In the genomic region with DNA sequence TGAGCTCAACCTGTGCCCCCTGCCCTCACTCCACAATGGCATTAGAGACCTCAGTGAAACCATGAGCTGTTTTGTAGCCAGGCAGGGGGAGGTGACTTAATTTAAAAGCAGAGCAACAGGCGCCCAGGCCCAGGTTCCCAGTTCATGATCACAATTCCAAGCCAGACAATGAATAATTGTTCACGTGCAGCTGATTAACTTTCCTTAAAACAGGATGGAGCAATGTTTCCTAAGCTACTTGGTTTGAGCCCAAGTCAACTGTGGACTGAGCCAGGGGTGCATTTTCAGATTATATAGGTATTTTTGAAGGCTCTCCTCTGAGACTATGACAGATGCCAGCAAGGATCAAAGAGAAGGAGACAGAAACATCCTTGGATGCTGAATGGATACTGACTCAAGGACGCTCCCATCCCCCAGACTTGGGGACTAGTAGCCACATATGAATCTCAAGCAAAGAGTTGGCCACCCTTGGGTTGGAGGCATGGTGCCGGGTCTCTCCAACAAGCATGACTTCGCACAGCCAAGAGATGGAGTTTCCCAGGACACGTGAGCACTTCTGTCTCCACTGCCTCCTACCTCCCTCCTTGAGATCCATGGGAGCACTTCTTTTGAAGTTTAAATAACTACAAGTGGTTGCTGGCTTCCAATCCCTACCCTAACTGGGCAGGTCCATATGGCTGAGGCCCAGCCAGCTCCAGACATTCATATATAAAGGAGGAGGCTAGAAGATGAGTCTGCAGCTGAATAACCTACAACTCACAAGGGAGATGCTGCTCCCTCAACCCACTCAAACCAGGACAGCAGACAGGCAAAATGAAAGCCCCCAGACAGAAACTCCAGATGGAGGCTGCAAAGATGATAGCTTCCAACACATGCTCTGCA, we compare ENCODE assay signal across 10 cellular contexts. TPM values are rescaled to one million over a fixed set of nuclear protein-coding genes. Genes with fewer than 3 reads are reported as not detected.
DNase-seq lines count a peak whose midpoint lies in the region; TF ChIP-seq lines count a peak whose summit lies in the region.
"Had no signal": no experiment of that assay in that cellular context is flagged by ENCODE, and none has a peak within 500 bp of the region (broad histone marks: within the 10 kb centered on the region; RNA-seq: fewer than 3 reads in every experiment).

No MANE protein-coding gene starts in this region.

- H3K36me3 ChIP-seq in GM23248 (ENCODE audit: low read depth): peaks cover 21% of the 10 kb centered on the region

- no peaks in the 10 kb centered on the region for H3K9me3 ChIP-seq in GM23248 (ENCODE audit: low read depth)
- H3K9me3 ChIP-seq: neutrophil had no signal

- H3K36me3 Mint-ChIP-seq in nephron (ENCODE audit: low read depth): peaks cover 59% of the 10 kb centered on the region

- no peaks in the 10 kb centered on the region for H3K27me3 ChIP-seq in GM23248 (replicated peaks; ENCODE audit: insufficient read depth)
- H3K27me3 ChIP-seq: neutrophil had no signal

- TF ChIP-seq CTCF in 22Rv1 (IDR thresholded peaks at IDR 0.05): no peak
- no peak for TF ChIP-seq CTCF in coronary artery (IDR thresholded peaks at IDR 0.05)
- TF ChIP-seq CTCF in nephron (IDR thresholded peaks at IDR 0.05; ENCODE audit: unreplicated experiment in 3 of 3): no peak

- DNase-seq in GM23248: peak; percentile 67
- DNase-seq in coronary artery (ENCODE audit: low spot score): no peak
- DNase-seq in NCI-H2029 (lab: John Stamatoyannopoulos, UW): no peak
- no peak for DNase-seq in SIG-M5 treated with dmso at 0.1 percent for 504 hours (lab: John Stamatoyannopoulos, UW; ENCODE audit: unreplicated experiment)
- DNase-seq in NCI-H2196 treated with DMSO at 0.1 percent for 48 hours (lab: John Stamatoyannopoulos, UW; ENCODE audit: unreplicated experiment): no peak
- DNase-seq in NCI-H2029 treated with DMSO at 0.1 percent for 48 hours (lab: John Stamatoyannopoulos, UW): no peak
- DNase-seq: NCI-H1092 treated with DMSO at 0.1 percent for 48 hours had no signal

- in situ Hi-C loops in GM23248 (cut with MboI): loop anchor here (25.0 kb wide), 1 partner anchor 201 kb away; no protein-coding TSS in a partner anchor

- peak overlapping the region; percentile 92 to 96 (median 93) for H3K27ac Mint-ChIP-seq in nephron

- 44 to 45% methylated on average over 6 of the region's 6 CpGs for WGBS in GM23248 (ENCODE audit: low coverage in 1 of 2, low lambda C conversion rate in 2 of 2, missing lambda C conversion rate in 2 of 2), 2 experiments

- peak overlapping the region; percentile 69 for H3K9ac ChIP-seq in GM23248

- H3K9me3 Mint-ChIP-seq in nephron: no peaks in the 10 kb centered on the region

- peak overlapping the region; percentile 86 for H3K4me2 ChIP-seq in GM23248 (ENCODE audit: unreplicated experiment)

- no peaks in the 10 kb centered on the region for H3K9me2 ChIP-seq in GM23248 (ENCODE audit: insufficient read depth)

- H2AFZ ChIP-seq in GM23248: no peak overlapping the region

- H3K79me2 ChIP-seq in GM23248 (ENCODE audit: insufficient read depth): peaks cover 100% of the 10 kb centered on the region

- H3K4me3 Mint-ChIP-seq in nephron: peak overlapping the region; percentile 58 to 72 (median 61)

- peak overlapping the region; percentile 55 for H3K4me3 ChIP-seq in GM23248
- peak overlapping the region; percentile 90 for H3K4me3 ChIP-seq in coronary artery

- peak overlapping the region; percentile 34 for H3K27ac ChIP-seq in 22Rv1
- peak overlapping the region; percentile 87 for H3K27ac ChIP-seq in GM23248
- H3K27ac ChIP-seq in coronary artery: peak overlapping the region; percentile 94 to 98

- peaks cover 93% of the 10 kb centered on the region for H3K4me1 Mint-ChIP-seq in nephron

- H3K4me1 ChIP-seq in GM23248 (ENCODE audit: insufficient read depth): peaks cover 85% of the 10 kb centered on the region

- no peaks in the 10 kb centered on the region for H4K20me1 ChIP-seq in GM23248 (ENCODE audit: insufficient read depth)

- no peaks in the 10 kb centered on the region for H3K27me3 Mint-ChIP-seq in nephron (ENCODE audit: low read depth)

- H3F3A ChIP-seq in GM23248 (ENCODE audit: insufficient read depth): peaks cover 73% of the 10 kb centered on the region

RNA-seq across cellular contexts. Expression of a gene that starts 12.7 kb away (rescaled TPM):
- 43.6 and 51.7 TPM in 2 replicates for total RNA-seq in GM23248 (2014; rRNA removed; shearing (Covaris generic))
- 6.8 and 8.4 TPM in 2 replicates for polyA plus RNA-seq in GM23248 (2016; fragmentation: Nextera tagmentation; extraction: Ambion mirVana)

Comparison
In these comparisons a context has a peak if more than half of its experiments do, and no peak if none do; other contexts are left out.
1. H3K27ac ChIP-seq: peak in every context shown above with its lines; median percentile 96 in coronary artery; 87 in GM23248; 34 in 22Rv1.